In genomic region chr10:119538632-119539358, GRCh38 we compare ENCODE assay signal across 10 cellular contexts. TPM values are rescaled to one million over a fixed set of nuclear protein-coding genes. Genes with fewer than 3 reads are reported as not detected.
DNase-seq lines count a peak whose midpoint lies in the region; ATAC-seq, FAIRE-seq and TF ChIP-seq lines count a peak whose summit lies in the region.
"Had no signal": no experiment of that assay in that cellular context is flagged by ENCODE, and none has a peak within 500 bp of the region (broad histone marks: within the 10 kb centered on the region; RNA-seq: fewer than 3 reads in every experiment).

No MANE protein-coding gene starts in this region.

- H3K27ac ChIP-seq in astrocyte (ENCODE audit: low read depth, low read length): no peak overlapping the region
- peak overlapping the region in 4 of 59 donors; percentile 4 to 35 (median 12) for H3K27ac ChIP-seq in dorsolateral prefrontal cortex
- H3K27ac ChIP-seq: SJSA1 had no signal

- peaks cover 68% of the 10 kb centered on the region for H3K79me2 ChIP-seq in astrocyte (ENCODE audit: insufficient read depth, low read length)

- peaks cover 64% of the 10 kb centered on the region for H4K20me1 ChIP-seq in astrocyte (ENCODE audit: insufficient read depth, low read length)

- POLR2A ChIA-PET in T-cell (lab: Charles Lee): interaction anchor here in 1 of 2 donors (1.8 kb wide), 1 partner anchor 20 kb away, joined by 6 read pairs; no protein-coding TSS in a partner anchor

- no peaks in the 10 kb centered on the region for H3K36me3 ChIP-seq in astrocyte (ENCODE audit: insufficient read depth, low read length)

- H3K27ac Mint-ChIP-seq in T-cell (peak overlapping the region; percentile 96 to 98), astrocyte (ENCODE audit: unreplicated experiment) (no peak overlapping the region)

- H3K9ac ChIP-seq in astrocyte (ENCODE audit: low read length): peak overlapping the region; percentile 1

- CTCF ChIA-PET in T-cell (lab: Charles Lee): interaction anchor here (0.6 to 1.1 kb wide), 4 partner anchors 9 to 463 kb away, joined by 3 to 7 read pairs (median 4); no protein-coding TSS in a partner anchor

- H3K9me3 Mint-ChIP-seq in T-cell (no peaks in the 10 kb centered on the region), astrocyte (ENCODE audit: unreplicated experiment) (no peaks in the 10 kb centered on the region)

- no peak for FAIRE-seq in astrocyte (lab: Jason Lieb, UNC)

- H3K4me3 Mint-ChIP-seq in T-cell: peak overlapping the region; percentile 83 to 86 (median 85)
- no peak overlapping the region for H3K4me3 Mint-ChIP-seq in astrocyte (ENCODE audit: unreplicated experiment)

- intact Hi-C loops in sciatic nerve (cut with DNase I) (no loop called here), dorsolateral prefrontal cortex (cut with DNase I) (no loop called here)

- H3K27me3 Mint-ChIP-seq in T-cell (no peaks in the 10 kb centered on the region), astrocyte (ENCODE audit: low read depth, unreplicated experiment) (peaks cover 2% of the 10 kb centered on the region)

- peaks cover 67 to 76% (median 69%) of the 10 kb centered on the region in 3 donors for H3K4me1 Mint-ChIP-seq in T-cell
- peaks cover 19% of the 10 kb centered on the region for H3K4me1 Mint-ChIP-seq in astrocyte (ENCODE audit: low read depth, unreplicated experiment)

- H2AFZ ChIP-seq in astrocyte (ENCODE audit: low read depth, low read length): no peak overlapping the region

- peaks cover 35% of the 10 kb centered on the region for H3K4me1 ChIP-seq in astrocyte (ENCODE audit: insufficient read depth, low read length)

- H3K27me3 ChIP-seq in astrocyte (ENCODE audit: insufficient read depth, low read length) (no peaks in the 10 kb centered on the region), dorsolateral prefrontal cortex (peaks cover 0 to 30% (median 16%) of the 10 kb centered on the region in 45 donors)
- H3K27me3 ChIP-seq: SJSA1 had no signal

- H3K36me3 Mint-ChIP-seq in T-cell (peaks cover 10% of the 10 kb centered on the region), astrocyte (ENCODE audit: low read depth, unreplicated experiment) (peaks cover 2% of the 10 kb centered on the region)

- no peaks in the 10 kb centered on the region for H3K9me3 ChIP-seq in astrocyte (ENCODE audit: insufficient read depth, low read depth, low read length)

- peak overlapping the region; percentile 53 for H3K4me2 ChIP-seq in astrocyte (ENCODE audit: low read length)

- TF ChIP-seq CTCF in GM12865 (IDR thresholded peaks at IDR 0.05; ENCODE audit: insufficient read depth, low read depth, low read length, missing control alignments) (peak; percentile 14), astrocyte (IDR thresholded peaks at IDR 0.05; ENCODE audit: insufficient read depth, low read depth, low read length) (no peak), dorsolateral prefrontal cortex (IDR thresholded peaks at IDR 0.05 in 54 of 56, conservative IDR thresholded peaks at IDR 0.05 in 2 of 56; ENCODE audit: low read depth in 1 of 56, partially characterized antibody in 56 of 56) (no peak)

- DNase-seq in GM12865 (ENCODE audit: low read depth) (no peak), T-cell (peak in 27 of 34 experiments; percentile 9 to 57 (median 36)), astrocyte (ENCODE audit: low read depth) (no peak), sciatic nerve (ENCODE audit: low spot score) (peak; percentile 43), NOMO-1 treated with dmso at 0.1 percent for 144 hours (lab: John Stamatoyannopoulos, UW; ENCODE audit: unreplicated experiment) (no peak), dorsolateral prefrontal cortex (no peak), NCI-H524 (lab: John Stamatoyannopoulos, UW) (no peak)

- no peak overlapping the region for H3K4me3 ChIP-seq in GM12865 (ENCODE audit: low read depth, low read length)
- H3K4me3 ChIP-seq in astrocyte (ENCODE audit: insufficient read depth, low read depth, low read length): no peak overlapping the region
- H3K4me3 ChIP-seq in dorsolateral prefrontal cortex: peak overlapping the region in 21 of 59 donors; percentile 1 to 72 (median 18)
- H3K4me3 ChIP-seq: coronary artery, SJSA1 had no signal

- ATAC-seq in T-cell (replicated peaks in 1 of 4): no peak
- no peak for ATAC-seq in sciatic nerve
- no peak for ATAC-seq in HG02970 (IDR thresholded peaks at IDR 0.05; ENCODE audit: low FRiP score, unreplicated experiment)

RNA-seq across cellular contexts. Expression of gene RGS10, which starts 3.7 kb away (rescaled TPM):
- total RNA-seq in T-cell (100 to 1,000 TPM in 4 of 5 donors, 10 to 100 TPM in 1; 77.1 to 163 (median 155) TPM), astrocyte (40.0 and 40.1 TPM in 2 replicates), sciatic nerve (30.0 TPM), dorsolateral prefrontal cortex (10 to 100 TPM in 44 of 120 experiments, 1 to 10 TPM in 76; 1.0 to 27.7 (median 8.8) TPM)

RNA-seq across cellular contexts. Expression of gene TIAL1, which starts 58.0 kb away (rescaled TPM):
- total RNA-seq in T-cell: 100 to 1,000 TPM; 147 to 197 (median 156) TPM
- total RNA-seq in astrocyte: 155 and 161 TPM in 2 replicates
- total RNA-seq in sciatic nerve: 121 TPM
- total RNA-seq in dorsolateral prefrontal cortex: 100 to 1,000 TPM in 79 of 120 experiments, 10 to 100 TPM in 41; 76.2 to 149 (median 107) TPM

Comparison
In these comparisons a context has a peak if more than half of its experiments do, and no peak if none do; other contexts are left out.
1. DNase-seq: peak in T-cell (27 of 34) and sciatic nerve (single experiment); none in GM12865 (single experiment), astrocyte (single experiment), NOMO-1 treated with dmso at 0.1 percent for 144 hours (single experiment), dorsolateral prefrontal cortex (0 of 10) and NCI-H524 (0 of 2).